In the genomic region with DNA sequence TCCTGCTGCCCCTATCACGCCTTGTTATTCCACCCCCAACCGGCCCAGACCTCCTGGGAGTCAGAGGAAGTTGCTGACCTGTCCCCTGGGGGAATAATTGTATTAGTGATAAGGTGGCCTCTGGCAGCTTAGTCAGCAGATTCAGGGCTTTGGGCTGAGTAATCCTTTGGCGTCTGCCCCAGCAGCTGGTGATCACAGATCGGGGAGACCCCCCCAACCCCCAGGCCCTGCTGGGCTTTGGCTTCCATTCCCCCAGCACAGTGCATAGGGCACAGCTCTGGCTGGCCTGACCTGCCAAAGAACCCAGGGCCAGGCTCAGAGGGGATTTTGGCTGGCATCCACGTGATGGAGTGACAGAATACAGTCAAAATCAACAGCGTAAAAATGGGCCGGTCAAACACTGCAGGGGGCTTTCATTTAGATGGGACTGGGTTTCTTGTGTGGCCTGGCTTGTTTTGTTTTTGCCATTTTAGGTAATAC, we compare ENCODE assay signal across 10 cellular contexts.
DNase-seq lines count a peak whose midpoint lies in the region; TF ChIP-seq lines count a peak whose summit lies in the region.
"Had no signal": no experiment of that assay in that cellular context is flagged by ENCODE, and none has a peak within 500 bp of the region (broad histone marks: within the 10 kb centered on the region; RNA-seq: fewer than 3 reads in every experiment).

No MANE protein-coding gene starts in this region.

- no peaks in the 10 kb centered on the region for H3K36me3 Mint-ChIP-seq in nephron (ENCODE audit: low read depth)

- H3K4me3 Mint-ChIP-seq in nephron = peak overlapping the region in 2 of 3 experiments; percentile 50 to 63
- H3K4me3 Mint-ChIP-seq: activated CD8-positive, alpha-beta T cell treated with anti-CD3 and anti-CD28 coated beads for 36 hours had no signal

- peaks cover 59% of the 10 kb centered on the region for H3K4me1 Mint-ChIP-seq in nephron

- no peaks in the 10 kb centered on the region for H3K9me3 Mint-ChIP-seq in nephron
- H3K9me3 Mint-ChIP-seq: activated CD8-positive, alpha-beta T cell treated with anti-CD3 and anti-CD28 coated beads for 36 hours had no signal

- H3K27me3 Mint-ChIP-seq in nephron (ENCODE audit: low read depth) = peaks cover 8% of the 10 kb centered on the region

- H3K27ac Mint-ChIP-seq in nephron = peak overlapping the region; percentile 41 to 90 (median 80)
- H3K27ac Mint-ChIP-seq: activated CD8-positive, alpha-beta T cell treated with anti-CD3 and anti-CD28 coated beads for 36 hours had no signal

- DNase-seq in ELF-1 (ENCODE audit: low read depth, low spot score) = peak; percentile 77
- DNase-seq in NCI-H524 (lab: John Stamatoyannopoulos, UW) = peak; percentile 88 to 96
- DNase-seq in brain pericyte (ENCODE audit: low read depth, low spot score) = peak; percentile 68
- DNase-seq in central memory CD4-positive, alpha-beta T cell = no peak
- DNase-seq in middle frontal gyrus (ENCODE audit: extremely low spot score, low spot score) = no peak
- no peak for DNase-seq in effector CD4-positive, alpha-beta T cell
- DNase-seq in NAMALWA (ENCODE audit: low spot score) = no peak
- DNase-seq: activated CD8-positive, alpha-beta T cell treated with anti-CD3 and anti-CD28 coated beads for 36 hours; DMS79 had no signal

- no peak for TF ChIP-seq CTCF in nephron (IDR thresholded peaks at IDR 0.05; ENCODE audit: unreplicated experiment in 3 of 3)

Comparison
In these comparisons a context has a peak if more than half of its experiments do, and no peak if none do; other contexts are left out.
1. DNase-seq: peak in ELF-1 (single experiment), NCI-H524 (2 of 2) and brain pericyte (single experiment); none in central memory CD4-positive, alpha-beta T cell (single experiment), middle frontal gyrus (single experiment), effector CD4-positive, alpha-beta T cell (single experiment) and NAMALWA (single experiment).